ENCODE assay signal across 1 cellular context in the genomic region with DNA sequence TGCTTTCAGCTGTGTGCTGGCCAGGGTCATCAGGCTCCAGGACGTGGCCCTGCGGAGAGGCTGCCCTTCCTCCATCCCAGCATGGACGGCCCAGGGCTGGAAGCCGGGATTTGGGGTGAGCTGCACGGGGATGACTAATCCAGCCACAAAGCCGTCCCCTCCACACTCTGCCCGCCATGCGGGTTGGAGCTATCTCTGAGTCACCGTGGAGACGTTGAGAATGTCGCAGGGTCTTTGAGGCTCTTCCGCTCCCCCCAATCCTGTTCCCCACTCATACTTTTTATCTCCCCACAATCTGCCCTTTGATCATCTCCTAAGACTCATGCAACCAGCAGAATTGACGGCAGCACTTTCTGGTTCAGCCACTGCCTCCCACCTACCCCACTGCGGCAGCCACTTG.
TF ChIP-seq lines count a peak whose summit lies in the region.
"Not testable (repeated sequence)": the region's sequence is repeated elsewhere in the genome, so short reads cannot be mapped to it uniquely, and the experiment has no call there.

No MANE protein-coding gene starts in this region.

TF ChIP-seq in K562, 482 proteins besides CTCF, POLR2A, EP300 and RAD21:
- TF ChIP-seq, protein P1, sequence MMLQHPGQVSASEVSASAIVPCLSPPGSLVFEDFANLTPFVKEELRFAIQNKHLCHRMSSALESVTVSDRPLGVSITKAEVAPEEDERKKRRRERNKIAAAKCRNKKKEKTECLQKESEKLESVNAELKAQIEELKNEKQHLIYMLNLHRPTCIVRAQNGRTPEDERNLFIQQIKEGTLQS (IDR thresholded peaks at IDR 0.05), result peak; percentile 62
- TF ChIP-seq, protein P1 (CRISPR knock-in tag; conservative IDR thresholded peaks at IDR 0.05), result not testable (repeated sequence)
- peak; percentile 53; the same call in 1 of the 2 replicates for TF ChIP-seq JUND (IDR thresholded peaks at IDR 0.05; ENCODE audit: borderline replicate concordance, low read depth, low read length)
- peak; percentile 23; the same call in 1 of the 3 replicates for TF ChIP-seq JUND (tag; IDR thresholded peaks at IDR 0.05; ENCODE audit: borderline replicate concordance, low read depth, low read length)
- 0 out of 2 replicates have a peak, but pooled peaks have one; percentile 30 for TF ChIP-seq BHLHE40 (IDR thresholded peaks at IDR 0.05; ENCODE audit: low read length)
- TF ChIP-seq, protein P2, sequence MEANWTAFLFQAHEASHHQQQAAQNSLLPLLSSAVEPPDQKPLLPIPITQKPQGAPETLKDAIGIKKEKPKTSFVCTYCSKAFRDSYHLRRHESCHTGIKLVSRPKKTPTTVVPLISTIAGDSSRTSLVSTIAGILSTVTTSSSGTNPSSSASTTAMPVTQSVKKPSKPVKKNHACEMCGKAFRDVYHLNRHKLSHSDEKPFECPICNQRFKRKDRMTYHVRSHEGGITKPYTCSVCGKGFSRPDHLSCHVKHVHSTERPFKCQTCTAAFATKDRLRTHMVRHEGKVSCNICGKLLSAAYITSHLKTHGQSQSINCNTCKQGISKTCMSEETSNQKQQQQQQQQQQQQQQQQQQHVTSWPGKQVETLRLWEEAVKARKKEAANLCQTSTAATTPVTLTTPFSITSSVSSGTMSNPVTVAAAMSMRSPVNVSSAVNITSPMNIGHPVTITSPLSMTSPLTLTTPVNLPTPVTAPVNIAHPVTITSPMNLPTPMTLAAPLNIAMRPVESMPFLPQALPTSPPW (CRISPR knock-in tag; IDR thresholded peaks at IDR 0.05), result peak; percentile 70
- TF ChIP-seq FOSL1 (tag; conservative IDR thresholded peaks at IDR 0.05), result peak; percentile 93
- peak in 1 of 2 experiments; percentile 50; a peak in 3 of 4 replicates for TF ChIP-seq KDM1A (IDR thresholded peaks at IDR 0.05)
- peak; percentile 83; the same call in 1 of the 2 replicates for TF ChIP-seq ZBTB1 (CRISPR knock-in tag; IDR thresholded peaks at IDR 0.05; ENCODE audit: borderline replicate concordance, low read depth)
- 0 out of 2 replicates have a peak, but pooled peaks have one; percentile 2 for TF ChIP-seq NFE2 (IDR thresholded peaks at IDR 0.05; ENCODE audit: low read depth)
TF ChIP-seq in K562: peak in this region for 8; not testable (repeated sequence) for 474.
